In the genomic region with DNA sequence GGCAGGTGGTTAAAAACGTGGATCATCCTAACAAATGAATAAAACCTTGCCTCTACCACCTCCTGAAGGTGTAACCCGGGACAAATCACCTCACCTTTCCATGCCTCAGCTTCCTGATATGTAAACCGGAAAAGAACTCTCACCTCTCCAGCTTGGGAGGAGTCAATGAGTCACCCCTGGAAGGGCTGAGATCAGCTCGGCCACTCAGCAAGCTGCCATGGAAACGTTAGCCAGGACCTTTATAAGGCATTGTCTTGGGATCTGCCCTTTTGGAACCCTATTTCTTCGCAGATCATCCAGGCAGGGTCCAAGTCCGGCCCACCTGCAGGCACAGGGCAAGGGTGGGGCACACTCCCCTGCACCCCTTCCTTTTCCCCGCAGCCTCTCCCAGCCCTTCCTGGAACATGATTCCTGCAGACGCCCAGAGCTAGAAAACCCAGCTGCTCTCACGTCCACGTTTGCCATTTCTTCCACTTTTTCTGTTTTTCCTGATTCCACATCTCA, we compare ENCODE assay signal across 11 cellular contexts.
DNase-seq lines count a peak whose midpoint lies in the region; ATAC-seq and TF ChIP-seq lines count a peak whose summit lies in the region.
"Had no signal": no experiment of that assay in that cellular context is flagged by ENCODE, and none has a peak within 500 bp of the region (broad histone marks: within the 10 kb centered on the region; RNA-seq: fewer than 3 reads in every experiment).

No MANE protein-coding gene starts in this region.

- H3K36me3 ChIP-seq in DOHH2 (ENCODE audit: control insufficient read depth, low read length) (no peaks in the 10 kb centered on the region), neuronal stem cell (replicated peaks in 1 of 2; ENCODE audit: control insufficient read depth in 2 of 2, insufficient read depth in 2 of 2, low read length in 2 of 2) (no peaks in the 10 kb centered on the region)
- H3K36me3 ChIP-seq: right lobe of liver, suprapubic skin had no signal

- no peak overlapping the region for H2BK120ac ChIP-seq in neuronal stem cell (ENCODE audit: low read depth, low read length)

- no peak for ATAC-seq in HG03521 (IDR thresholded peaks at IDR 0.05; ENCODE audit: unreplicated experiment)
- no peak for ATAC-seq in activated T-helper 17 cell treated with anti-CD3 and anti-CD28 coated beads, Interleukin-2, amount 50 U/mL, for 72 hours (replicated peaks)
- ATAC-seq in GM21390 (IDR thresholded peaks at IDR 0.05; ENCODE audit: unreplicated experiment) = no peak

- H3K4me2 ChIP-seq in DOHH2 (ENCODE audit: low read length) (peak overlapping the region; percentile 43), neuronal stem cell (ENCODE audit: insufficient read depth, low read length, poor library complexity, severe bottlenecking) (no peak overlapping the region)

- TF ChIP-seq CTCF in DOHH2 (IDR thresholded peaks at IDR 0.05; ENCODE audit: low read depth, low read length, poor library complexity, severe bottlenecking) (no peak), endothelial cell (IDR thresholded peaks at IDR 0.05; ENCODE audit: unreplicated experiment) (no peak)

- H3K9me3 ChIP-seq in DOHH2 (ENCODE audit: control insufficient read depth, insufficient read depth, low read length) = no peaks in the 10 kb centered on the region
- H3K9me3 ChIP-seq in neuronal stem cell (replicated peaks in 1 of 2; ENCODE audit: control insufficient read depth in 2 of 2, insufficient read depth in 1 of 2, low read depth in 1 of 2, low read length in 2 of 2) = peaks cover 0 to 4% of the 10 kb centered on the region in 2 donors
- H3K9me3 ChIP-seq: right lobe of liver, suprapubic skin had no signal

- H2AFZ ChIP-seq in neuronal stem cell (ENCODE audit: low read length) = peak overlapping the region; percentile 44

- no peak overlapping the region for H3K14ac ChIP-seq in neuronal stem cell (ENCODE audit: low read length)

- peak; percentile 22 for DNase-seq in NCI-H2196 treated with DMSO at 0.1 percent for 48 hours (lab: John Stamatoyannopoulos, UW; ENCODE audit: unreplicated experiment)
- DNase-seq in dermis blood vessel endothelial cell = peak; percentile 76
- DNase-seq in neuronal stem cell (ENCODE audit: low spot score) = no peak
- no peak for DNase-seq in endothelial cell (ENCODE audit: low spot score)
- DNase-seq: NCI-H526, right lobe of liver had no signal

- H3K23ac ChIP-seq in neuronal stem cell (ENCODE audit: low read depth, low read length, poor library complexity) = no peak overlapping the region

- no peaks in the 10 kb centered on the region for H3K9me2 ChIP-seq in DOHH2 (replicated peaks; ENCODE audit: control insufficient read depth, low read length)

- H3K27ac ChIP-seq in DOHH2 (ENCODE audit: low read depth, low read length) (no peak overlapping the region), neuronal stem cell (replicated peaks; ENCODE audit: low read length) (no peak overlapping the region)
- H3K27ac ChIP-seq: right lobe of liver, suprapubic skin had no signal

- peaks cover 8% of the 10 kb centered on the region for H3K9me3 Mint-ChIP-seq in endothelial cell (ENCODE audit: unreplicated experiment)
- H3K9me3 Mint-ChIP-seq in activated T-helper 17 cell treated with anti-CD3 and anti-CD28 coated beads, Interleukin-2, amount 50 U/mL, for 72 hours = peaks cover 4% of the 10 kb centered on the region

- H3K4me3 ChIP-seq in DOHH2 (ENCODE audit: low read length) = no peak overlapping the region
- no peak overlapping the region for H3K4me3 ChIP-seq in neuronal stem cell (ENCODE audit: low read length in 2 of 2)
- H3K4me3 ChIP-seq: right lobe of liver, suprapubic skin had no signal

- H3K27ac Mint-ChIP-seq in endothelial cell (ENCODE audit: unreplicated experiment) = no peak overlapping the region
- H3K27ac Mint-ChIP-seq in activated T-helper 17 cell treated with anti-CD3 and anti-CD28 coated beads, Interleukin-2, amount 50 U/mL, for 72 hours = no peak overlapping the region

- H3F3A ChIP-seq in DOHH2 (ENCODE audit: control insufficient read depth, insufficient read depth) = no peaks in the 10 kb centered on the region

- no peak overlapping the region for H3K18ac ChIP-seq in neuronal stem cell (ENCODE audit: low read length)

- no peak overlapping the region for H2BK15ac ChIP-seq in neuronal stem cell (ENCODE audit: low read length)

- H2BK12ac ChIP-seq in neuronal stem cell (ENCODE audit: low read length) = no peak overlapping the region

- H4K20me1 ChIP-seq in DOHH2 (ENCODE audit: control insufficient read depth, insufficient read depth, low read depth, low read length) = no peaks in the 10 kb centered on the region

- no peak overlapping the region for H3K4ac ChIP-seq in neuronal stem cell (ENCODE audit: low read length)

- peaks cover 7% of the 10 kb centered on the region for H3K27me3 Mint-ChIP-seq in endothelial cell (ENCODE audit: unreplicated experiment)
- H3K27me3 Mint-ChIP-seq in activated T-helper 17 cell treated with anti-CD3 and anti-CD28 coated beads, Interleukin-2, amount 50 U/mL, for 72 hours = peaks cover 43% of the 10 kb centered on the region

- H3K36me3 Mint-ChIP-seq in endothelial cell (ENCODE audit: low read depth, unreplicated experiment) = peaks cover 4% of the 10 kb centered on the region
- no peaks in the 10 kb centered on the region for H3K36me3 Mint-ChIP-seq in activated T-helper 17 cell treated with anti-CD3 and anti-CD28 coated beads, Interleukin-2, amount 50 U/mL, for 72 hours (ENCODE audit: low read depth)

- no peaks in the 10 kb centered on the region for H3K79me1 ChIP-seq in neuronal stem cell (ENCODE audit: low read depth, low read length)

- no CpG with 5 or more reads among the region's 11 CpGs for WGBS in neuronal stem cell (ENCODE audit: extremely low coverage in 2 of 2, insufficient read length in 2 of 2, insufficient replicate concordance in 1 of 2), 2 donors

- H2AK5ac ChIP-seq in neuronal stem cell (ENCODE audit: low read depth, low read length) = no peak overlapping the region

- H3K79me2 ChIP-seq in DOHH2 (ENCODE audit: control insufficient read depth, low read length) = no peaks in the 10 kb centered on the region

- H3K27me3 ChIP-seq in DOHH2 (ENCODE audit: control insufficient read depth, low read length) (peaks cover 5% of the 10 kb centered on the region; the same call in 1 of the 2 replicates), neuronal stem cell (ENCODE audit: control insufficient read depth in 3 of 3, insufficient read depth in 3 of 3, low read depth in 1 of 3, low read length in 3 of 3) (no peaks in the 10 kb centered on the region)
- H3K27me3 ChIP-seq: right lobe of liver had no signal

- no peak overlapping the region for H4K91ac ChIP-seq in neuronal stem cell (ENCODE audit: low read depth, low read length, poor library complexity)

- H3K4me3 Mint-ChIP-seq in endothelial cell (ENCODE audit: unreplicated experiment) = no peak overlapping the region
- H3K4me3 Mint-ChIP-seq in activated T-helper 17 cell treated with anti-CD3 and anti-CD28 coated beads, Interleukin-2, amount 50 U/mL, for 72 hours = no peak overlapping the region

- H3K4me1 Mint-ChIP-seq in endothelial cell (ENCODE audit: unreplicated experiment) = no peaks in the 10 kb centered on the region
- peaks cover 4% of the 10 kb centered on the region for H3K4me1 Mint-ChIP-seq in activated T-helper 17 cell treated with anti-CD3 and anti-CD28 coated beads, Interleukin-2, amount 50 U/mL, for 72 hours

- H3K9ac ChIP-seq in neuronal stem cell (ENCODE audit: low read depth, low read length, poor library complexity) = no peak overlapping the region

- H3K4me1 ChIP-seq in DOHH2 (ENCODE audit: control insufficient read depth, low read length) = peaks cover 10% of the 10 kb centered on the region
- H3K4me1 ChIP-seq in neuronal stem cell (ENCODE audit: control insufficient read depth in 2 of 2, insufficient read depth in 1 of 2, low read depth in 1 of 2, low read length in 2 of 2) = peaks cover 0 to 13% of the 10 kb centered on the region in 2 donors
- H3K4me1 ChIP-seq: right lobe of liver had no signal

- no peak overlapping the region for H2BK5ac ChIP-seq in neuronal stem cell (ENCODE audit: low read length)

- no peak overlapping the region for H4K8ac ChIP-seq in neuronal stem cell (ENCODE audit: low read depth, low read length)

Comparison
In these comparisons a context has a peak if more than half of its experiments do, and no peak if none do; other contexts are left out.
1. DNase-seq: peak in NCI-H2196 treated with DMSO at 0.1 percent for 48 hours (single experiment) and dermis blood vessel endothelial cell (single experiment); none in neuronal stem cell (single experiment) and endothelial cell (single experiment).